ENCODE assay signal across 1 cellular context in genomic region chr10:91410638-91411367, GRCh38.
A peak's percentile ranks its signal among the peaks of the same experiment; 100 is the strongest.
TF ChIP-seq lines count a peak whose summit lies in the region.

No MANE protein-coding gene starts in this region.

TF ChIP-seq in neural cell, 6 proteins besides CTCF, POLR2A, EP300 and RAD21 (continued from another document):
- TF ChIP-seq REST (IDR thresholded peaks at IDR 0.05; ENCODE audit: borderline replicate concordance) (peak; percentile 18), TAF1 (IDR thresholded peaks at IDR 0.05; ENCODE audit: low read depth) (no peak), EZH2 (IDR thresholded peaks at IDR 0.05; ENCODE audit: borderline replicate concordance, insufficient read depth, low read length, poor library complexity, severe bottlenecking) (no peak)
